ENCODE assay signal across 9 cellular contexts in the genomic region with DNA sequence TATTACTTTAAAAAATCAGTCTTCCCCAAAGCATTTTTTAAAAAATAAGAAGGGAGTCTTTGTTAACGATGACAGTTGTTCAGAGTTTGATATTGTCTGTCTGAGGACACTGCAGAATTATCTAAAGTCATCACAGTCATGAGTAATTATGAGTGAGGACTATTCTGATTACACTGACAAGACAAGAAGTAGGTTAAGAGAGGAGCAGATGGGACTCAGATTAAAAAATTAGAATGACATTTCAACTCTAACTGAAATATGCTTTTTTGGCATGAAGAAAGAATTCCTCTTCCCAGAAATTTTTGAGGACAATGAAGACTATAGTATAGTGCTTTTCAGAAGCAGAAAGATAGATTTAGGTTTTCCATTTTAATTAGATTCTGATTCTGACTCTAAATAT.
"Had no signal": no experiment of that assay in that cellular context is flagged by ENCODE, and none has a peak within 500 bp of the region (broad histone marks: within the 10 kb centered on the region; RNA-seq: fewer than 3 reads in every experiment).

No MANE protein-coding gene starts in this region.

- H3K4me3 Mint-ChIP-seq: GM23338, H9, IgD-negative memory B cell had no signal

- DNase-seq: H9, HCEC 1CT, KBM-7 had no signal

- H3K36me3 Mint-ChIP-seq: IgD-negative memory B cell had no signal

- H3K27me3 Mint-ChIP-seq: IgD-negative memory B cell had no signal

- H3K4me3 ChIP-seq: GM23338 had no signal

- ATAC-seq: GM23338, HepG2 had no signal

- FAIRE-seq: H1, H54, HepG2 had no signal

- H3K27ac ChIP-seq: HL-60 had no signal

- H3K27ac Mint-ChIP-seq: GM23338, H9, IgD-negative memory B cell had no signal

- H3K4me1 Mint-ChIP-seq: IgD-negative memory B cell had no signal
